ENCODE assay signal across 8 cellular contexts in genomic region chr16:87945351-87946042, GRCh38. TPM values are rescaled to one million over a fixed set of nuclear protein-coding genes. Genes with fewer than 3 reads are reported as not detected.
DNase-seq lines count a peak whose midpoint lies in the region; ATAC-seq lines count a peak whose summit lies in the region.

No MANE protein-coding gene starts in this region.

- DNase-seq in NCI-H69 (lab: John Stamatoyannopoulos, UW): peak; percentile 95
- peak; percentile 83 for DNase-seq in dermis blood vessel endothelial cell
- DNase-seq in lung microvascular endothelial cell (ENCODE audit: low read depth in 2 of 2): peak; percentile 66 to 83
- DNase-seq in superior temporal gyrus (ENCODE audit: extremely low spot score): peak; percentile 84
- DNase-seq in hepatic stellate cell (ENCODE audit: low spot score): no peak
- no peak for DNase-seq in activated CD4-positive, alpha-beta T cell treated with anti-CD3 and anti-CD28 coated beads, Interleukin-2, amount 50 U/mL, for 48 hours

- peak; percentile 46 for ATAC-seq in GM18502 (IDR thresholded peaks at IDR 0.05; ENCODE audit: poor library complexity, unreplicated experiment)
- no peak for ATAC-seq in HG03457 (IDR thresholded peaks at IDR 0.05; ENCODE audit: unreplicated experiment)

RNA-seq across cellular contexts. Expression of gene BANP, which starts 5.7 kb away (rescaled TPM):
- total RNA-seq in dermis blood vessel endothelial cell (23.5 and 36.4 TPM in 2 replicates), lung microvascular endothelial cell (9.4 and 18.8 TPM in 2 replicates)

RNA-seq across cellular contexts. Expression of gene CA5A, which starts 9.2 kb away (rescaled TPM):
- total RNA-seq in dermis blood vessel endothelial cell (not detected in 2 replicates), lung microvascular endothelial cell (not detected in 2 replicates)

Comparison
In these comparisons a context has a peak if more than half of its experiments do, and no peak if none do; other contexts are left out.
1. DNase-seq: peak in NCI-H69 (single experiment), dermis blood vessel endothelial cell (single experiment), lung microvascular endothelial cell (2 of 2) and superior temporal gyrus (single experiment); none in hepatic stellate cell (single experiment) and activated CD4-positive, alpha-beta T cell treated with anti-CD3 and anti-CD28 coated beads, Interleukin-2, amount 50 U/mL, for 48 hours (0 of 2).